Comparison of ENCODE assay signal across 8 cellular contexts in the genomic region with DNA sequence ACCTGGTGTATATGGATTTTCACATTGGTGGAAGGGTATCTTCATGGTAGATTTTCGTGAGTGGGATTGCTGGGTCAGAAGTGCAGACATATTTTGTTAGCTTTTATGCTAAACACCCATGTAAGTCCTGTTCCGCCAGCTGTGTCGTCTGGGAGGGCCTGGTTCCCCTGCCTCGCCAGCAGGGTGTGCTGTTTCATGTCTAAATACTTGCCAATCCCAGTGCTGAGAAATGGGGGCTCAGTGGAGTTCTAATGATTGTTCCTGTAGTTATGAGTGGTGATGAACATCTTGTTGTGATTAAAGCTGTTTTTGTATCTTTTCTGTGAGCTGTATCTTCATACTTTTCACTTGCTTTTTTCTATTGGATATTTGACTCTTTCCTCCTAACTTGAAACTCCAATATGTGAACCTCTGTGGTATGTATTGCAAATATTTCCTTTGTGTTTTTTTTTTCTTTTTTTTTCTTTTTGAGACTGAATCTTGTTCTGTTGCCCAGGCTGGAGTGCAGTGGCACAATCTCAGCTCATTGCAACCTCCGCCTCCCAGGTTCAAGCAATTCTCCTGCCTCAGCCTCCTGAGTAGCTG. TPM values are rescaled to one million over a fixed set of nuclear protein-coding genes. Genes with fewer than 3 reads are reported as not detected.
DNase-seq lines count a peak whose midpoint lies in the region; ATAC-seq, FAIRE-seq and TF ChIP-seq lines count a peak whose summit lies in the region.

No MANE protein-coding gene starts in this region.

- peak; percentile 29 for DNase-seq in GM18507 (ENCODE audit: extremely low spot score, insufficient read length, low read depth)
- peak; percentile 54 for DNase-seq in RPMI7951 (ENCODE audit: low read depth)
- DNase-seq in astrocyte of the spinal cord (ENCODE audit: low read depth, low spot score): peak; percentile 67
- DNase-seq in left lobe of liver (ENCODE audit: low spot score): peak; percentile 48
- peak; percentile 38 for DNase-seq in stromal cell of bone marrow (ENCODE audit: low read depth)
- no peak for DNase-seq in DMS153 treated with DMSO at 0.1 percent for 48 hours (lab: John Stamatoyannopoulos, UW; ENCODE audit: unreplicated experiment)

- no peak overlapping the region for H3K4me3 ChIP-seq in ACC112 (ENCODE audit: low read depth, low read length)
- no peak overlapping the region for H3K4me3 ChIP-seq in astrocyte of the spinal cord (ENCODE audit: low read depth, low read length)

- in situ Hi-C loops in astrocyte of the spinal cord (cut with HindIII; ENCODE audit: low sequenced_read_pairs): no loop called here

- H3K36me3 ChIP-seq in ACC112 (ENCODE audit: insufficient read depth, low read length): no peaks in the 10 kb centered on the region

- H2AFZ ChIP-seq in ACC112 (ENCODE audit: low read length, unreplicated experiment): no peak overlapping the region

- peak; percentile 53 for FAIRE-seq in GM18507 (lab: Jason Lieb, UNC)

- peaks cover 15% of the 10 kb centered on the region for H3K4me1 ChIP-seq in ACC112 (ENCODE audit: control insufficient read depth, insufficient read depth, low read length, unreplicated experiment)

- ATAC-seq in left lobe of liver (peak; percentile 58), GM21515 (IDR thresholded peaks at IDR 0.05; ENCODE audit: unreplicated experiment) (no peak)

- H3K27me3 ChIP-seq in ACC112 (ENCODE audit: insufficient read depth, low read length): no peaks in the 10 kb centered on the region

- H3K27ac ChIP-seq in ACC112 (ENCODE audit: low read depth, low read length): peak overlapping the region; percentile 82

- H3K79me2 ChIP-seq in ACC112 (ENCODE audit: control insufficient read depth, insufficient read depth, low read length, unreplicated experiment): peaks cover 39% of the 10 kb centered on the region

- peak; percentile 80 for TF ChIP-seq CTCF in astrocyte of the spinal cord (IDR thresholded peaks at IDR 0.05; ENCODE audit: low read depth, low read length)

RNA-seq across cellular contexts. Expression of gene KDM4B, which starts 32.7 kb away (rescaled TPM):
- 6.2 and 6.8 TPM in 2 replicates for total RNA-seq in RPMI7951 (2014; rRNA removed; shearing (Covaris generic))
- 38.1 TPM for total RNA-seq in left lobe of liver
